ENCODE assay signal across 20 cellular contexts in genomic region chr17:38533241-38533640, GRCh38.
A peak's percentile ranks its signal among the peaks of the same experiment; 100 is the strongest.
DNase-seq lines count a peak whose midpoint lies in the region; ATAC-seq and TF ChIP-seq lines count a peak whose summit lies in the region.
"Had no signal": no experiment of that assay in that cellular context is flagged by ENCODE, and none has a peak within 500 bp of the region (broad histone marks: within the 10 kb centered on the region; RNA-seq: fewer than 3 reads in every experiment).

No MANE protein-coding gene starts in this region.

- H3K4me3 Mint-ChIP-seq in neural crest cell, result peak overlapping the region; percentile 51
- H3K4me3 Mint-ChIP-seq: B cell; CD4-positive, alpha-beta T cell; CD8-positive, alpha-beta T cell had no signal

- no peak overlapping the region for H2BK15ac ChIP-seq in neuronal stem cell (ENCODE audit: low read length)

- no peak overlapping the region for H3K4ac ChIP-seq in neuronal stem cell (ENCODE audit: low read length)

- intact Hi-C loops in Right ventricle myocardium superior (cut with DNase I) (no loop called here), right cardiac atrium (cut with DNase I) (no loop called here)

- H3K9me3 Mint-ChIP-seq in neural crest cell, result no peaks in the 10 kb centered on the region
- H3K9me3 Mint-ChIP-seq: CD4-positive, alpha-beta T cell; CD8-positive, alpha-beta T cell had no signal

- no peaks in the 10 kb centered on the region for H3K4me1 ChIP-seq in right cardiac atrium (ENCODE audit: control insufficient read depth, insufficient read depth, low read length)
- H3K4me1 ChIP-seq in ectodermal cell (ENCODE audit: control insufficient read depth, insufficient read depth, low read length), result peaks cover 39% of the 10 kb centered on the region
- H3K4me1 ChIP-seq in neuronal stem cell (ENCODE audit: control insufficient read depth in 2 of 2, insufficient read depth in 1 of 2, low read depth in 1 of 2, low read length in 2 of 2), result peaks cover 32 to 35% of the 10 kb centered on the region in 2 donors
- H3K4me1 ChIP-seq: A549, Caco-2 had no signal

- H2AK5ac ChIP-seq in neuronal stem cell (ENCODE audit: low read depth, low read length), result peak overlapping the region; percentile 94

- DNase-seq in Right ventricle myocardium superior (peak; percentile 0), right cardiac atrium (no peak), neural crest cell (ENCODE audit: low read depth, low spot score) (no peak), neuronal stem cell (ENCODE audit: low spot score) (peak; percentile 63), NCI-H146 treated with DMSO at 0.1 percent for 48 hours (lab: John Stamatoyannopoulos, UW; ENCODE audit: unreplicated experiment) (no peak)
- DNase-seq in activated T-cell treated with anti-CD3 and anti-CD28 coated beads, Interleukin-2, amount 50 U/mL, for 48 hours, result no peak
- DNase-seq: AML-193; Caco-2; Calu3; CD4-positive, alpha-beta T cell; CD8-positive, alpha-beta T cell; DMS79 treated with DMSO at 0.1 percent for 48 hours; GF-D8 had no signal

- H3K4me1 Mint-ChIP-seq in neural crest cell, result peaks cover 58% of the 10 kb centered on the region
- H3K4me1 Mint-ChIP-seq: B cell had no signal

- H3K14ac ChIP-seq in neuronal stem cell (ENCODE audit: low read length), result no peak overlapping the region

- H3K4me3 ChIP-seq in right cardiac atrium (ENCODE audit: low read length), result no peak overlapping the region
- H3K4me3 ChIP-seq in ectodermal cell (ENCODE audit: insufficient read depth, low read depth, low read length), result no peak overlapping the region
- no peak overlapping the region for H3K4me3 ChIP-seq in neuronal stem cell (ENCODE audit: low read length in 2 of 2)
- H3K4me3 ChIP-seq: A549; BLaER1 treated with 17β-estradiol and CSF1 and Interleukin-3, amounts not matched to agents 10 nM and 100 nM had no signal

- H3K36me3 ChIP-seq in ectodermal cell (ENCODE audit: control insufficient read depth, insufficient read depth, low read length) (no peaks in the 10 kb centered on the region), neuronal stem cell (replicated peaks in 1 of 2; ENCODE audit: control insufficient read depth in 2 of 2, insufficient read depth in 2 of 2, low read length in 2 of 2) (no peaks in the 10 kb centered on the region)
- H3K36me3 ChIP-seq: BLaER1 treated with 17β-estradiol and CSF1 and Interleukin-3, amounts not matched to agents 10 nM and 100 nM had no signal

- H3K9me3 ChIP-seq in right cardiac atrium (ENCODE audit: control insufficient read depth, low read length) (no peaks in the 10 kb centered on the region), ectodermal cell (ENCODE audit: control insufficient read depth, low read length) (no peaks in the 10 kb centered on the region), neuronal stem cell (replicated peaks in 1 of 2; ENCODE audit: control insufficient read depth in 2 of 2, insufficient read depth in 1 of 2, low read depth in 1 of 2, low read length in 2 of 2) (no peaks in the 10 kb centered on the region)
- H3K9me3 ChIP-seq: A549; BLaER1 treated with 17β-estradiol and CSF1 and Interleukin-3, amounts not matched to agents 10 nM and 100 nM; Caco-2 had no signal

- H3K27ac ChIP-seq in right cardiac atrium (ENCODE audit: low read length) (no peak overlapping the region), ectodermal cell (ENCODE audit: insufficient read depth, low read depth, low read length, poor library complexity, severe bottlenecking) (peak overlapping the region; percentile 55), neuronal stem cell (replicated peaks; ENCODE audit: low read length) (peak overlapping the region; percentile 97)
- H3K27ac ChIP-seq: 22Rv1; A549; BLaER1 treated with 17β-estradiol and CSF1 and Interleukin-3, amounts not matched to agents 10 nM and 100 nM; C4-2B had no signal

- H4K91ac ChIP-seq in neuronal stem cell (ENCODE audit: low read depth, low read length, poor library complexity), result no peak overlapping the region

- H3K36me3 Mint-ChIP-seq in neural crest cell (ENCODE audit: low read depth), result no peaks in the 10 kb centered on the region
- H3K36me3 Mint-ChIP-seq: CD8-positive, alpha-beta T cell had no signal

- no peaks in the 10 kb centered on the region for H3K79me1 ChIP-seq in neuronal stem cell (ENCODE audit: low read depth, low read length)

- H2BK12ac ChIP-seq in neuronal stem cell (ENCODE audit: low read length), result no peak overlapping the region

- ATAC-seq in Right ventricle myocardium superior (ENCODE audit: poor library complexity), result no peak
- no peak for ATAC-seq in right cardiac atrium
- ATAC-seq in HG03460 (IDR thresholded peaks at IDR 0.05; ENCODE audit: unreplicated experiment), result no peak
- ATAC-seq: CD8-positive, alpha-beta T cell had no signal

- peak overlapping the region; percentile 94 for H2BK5ac ChIP-seq in neuronal stem cell (ENCODE audit: low read length)

- no peak overlapping the region for H3K23ac ChIP-seq in neuronal stem cell (ENCODE audit: low read depth, low read length, poor library complexity)

- H2BK120ac ChIP-seq in neuronal stem cell (ENCODE audit: low read depth, low read length), result peak overlapping the region; percentile 99

- no peak overlapping the region for H4K8ac ChIP-seq in neuronal stem cell (ENCODE audit: low read depth, low read length)

- no peak overlapping the region for H3K9ac ChIP-seq in neuronal stem cell (ENCODE audit: low read depth, low read length, poor library complexity)
- H3K9ac ChIP-seq: BLaER1 treated with 17β-estradiol and CSF1 and Interleukin-3, amounts not matched to agents 10 nM and 100 nM had no signal

- H3K4me2 ChIP-seq in neuronal stem cell (ENCODE audit: insufficient read depth, low read length, poor library complexity, severe bottlenecking), result no peak overlapping the region
- H3K4me2 ChIP-seq: A549 had no signal

- TF ChIP-seq CTCF in neural crest cell (conservative IDR thresholded peaks at IDR 0.05), result no peak

- 60% methylated on average over 9 of the region's 9 CpGs for WGBS in right cardiac atrium
- WGBS in ectodermal cell, 2 experiments, result 37% methylated on average over 9 of the region's 9 CpGs
- WGBS in neuronal stem cell (ENCODE audit: extremely low coverage in 2 of 2, insufficient read length in 2 of 2, insufficient replicate concordance in 1 of 2), 2 donors, result no CpG with 5 or more reads among the region's 9 CpGs

- no peak overlapping the region for H3K27ac Mint-ChIP-seq in neural crest cell (ENCODE audit: unreplicated experiment)
- H3K27ac Mint-ChIP-seq: B cell; CD4-positive, alpha-beta T cell; CD8-positive, alpha-beta T cell had no signal

- H3K27me3 ChIP-seq in right cardiac atrium (ENCODE audit: control insufficient read depth, insufficient read depth) (no peaks in the 10 kb centered on the region), ectodermal cell (ENCODE audit: control insufficient read depth, insufficient read depth, low read length, poor library complexity, severe bottlenecking) (peaks cover 4% of the 10 kb centered on the region), neuronal stem cell (ENCODE audit: control insufficient read depth in 3 of 3, insufficient read depth in 3 of 3, low read depth in 1 of 3, low read length in 3 of 3) (no peaks in the 10 kb centered on the region)

- no peak overlapping the region for H2AFZ ChIP-seq in neuronal stem cell (ENCODE audit: low read length)

- H3K18ac ChIP-seq in neuronal stem cell (ENCODE audit: low read length), result no peak overlapping the region

- H3K27me3 Mint-ChIP-seq in neural crest cell (ENCODE audit: low read depth), result peaks cover 4% of the 10 kb centered on the region

Comparison
In these comparisons a context has a peak if more than half of its experiments do, and no peak if none do; other contexts are left out.
1. DNase-seq: peak in Right ventricle myocardium superior (single experiment) and neuronal stem cell (single experiment); none in right cardiac atrium (0 of 3), neural crest cell (single experiment), NCI-H146 treated with DMSO at 0.1 percent for 48 hours (single experiment) and activated T-cell treated with anti-CD3 and anti-CD28 coated beads, Interleukin-2, amount 50 U/mL, for 48 hours (0 of 2).